1 cellular context compared by ENCODE assay signal in the genomic region with DNA sequence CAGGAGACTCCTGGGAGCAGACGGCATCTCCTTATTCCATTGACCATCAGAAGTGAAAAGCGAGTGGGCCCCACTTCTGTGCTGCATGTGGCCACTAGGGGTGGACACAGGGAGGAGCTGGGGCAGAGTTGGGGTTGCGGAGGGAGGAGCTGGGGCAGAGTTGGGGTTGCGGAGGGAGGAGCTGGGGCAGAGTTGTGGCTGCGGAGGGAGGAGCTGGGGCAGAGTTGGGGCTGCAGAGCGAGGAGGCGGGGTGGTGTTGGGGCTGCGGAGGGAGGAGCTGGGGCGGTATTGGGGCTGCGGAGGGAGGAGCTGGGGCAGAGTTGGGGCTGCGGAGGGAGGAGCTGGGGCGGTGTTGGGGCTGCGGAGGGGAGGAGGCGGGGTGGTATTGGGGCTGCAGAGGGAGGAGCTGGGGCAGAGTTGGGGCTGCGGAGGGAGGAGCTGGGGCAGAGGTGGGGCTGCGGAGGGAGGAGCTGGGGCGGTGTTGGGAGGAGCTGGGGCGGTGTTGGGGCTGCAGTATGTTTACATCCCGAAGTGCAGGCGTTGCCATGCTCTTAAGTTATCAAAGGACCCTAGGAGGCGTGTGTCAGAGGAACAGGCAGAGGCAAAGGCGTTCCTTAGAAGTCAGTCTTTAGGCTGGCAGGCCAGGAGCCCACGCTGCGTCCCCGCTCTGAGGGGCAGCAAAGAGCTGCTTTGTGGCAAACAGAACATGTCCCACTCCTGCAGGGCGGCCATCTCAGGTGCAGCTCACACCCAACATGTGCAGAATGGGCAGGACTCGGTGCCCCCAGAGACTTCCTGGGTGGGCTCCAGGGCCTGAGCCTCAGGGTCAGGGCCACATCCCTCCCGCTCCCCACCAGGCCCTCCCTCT.
TF ChIP-seq lines count a peak whose summit lies in the region.

No MANE protein-coding gene starts in this region.

TF ChIP-seq in GM23338, 12 proteins besides CTCF, POLR2A, EP300 and RAD21 (continued from another document):
- no peak for TF ChIP-seq NANOG (IDR thresholded peaks at IDR 0.05; ENCODE audit: borderline replicate concordance)
- TF ChIP-seq, protein P1, sequence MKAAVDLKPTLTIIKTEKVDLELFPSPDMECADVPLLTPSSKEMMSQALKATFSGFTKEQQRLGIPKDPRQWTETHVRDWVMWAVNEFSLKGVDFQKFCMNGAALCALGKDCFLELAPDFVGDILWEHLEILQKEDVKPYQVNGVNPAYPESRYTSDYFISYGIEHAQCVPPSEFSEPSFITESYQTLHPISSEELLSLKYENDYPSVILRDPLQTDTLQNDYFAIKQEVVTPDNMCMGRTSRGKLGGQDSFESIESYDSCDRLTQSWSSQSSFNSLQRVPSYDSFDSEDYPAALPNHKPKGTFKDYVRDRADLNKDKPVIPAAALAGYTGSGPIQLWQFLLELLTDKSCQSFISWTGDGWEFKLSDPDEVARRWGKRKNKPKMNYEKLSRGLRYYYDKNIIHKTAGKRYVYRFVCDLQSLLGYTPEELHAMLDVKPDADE (IDR thresholded peaks at IDR 0.05) = no peak
- no peak for TF ChIP-seq ZNF114 (CRISPR knock-in tag; IDR thresholded peaks at IDR 0.05)
- TF ChIP-seq, protein P2, sequence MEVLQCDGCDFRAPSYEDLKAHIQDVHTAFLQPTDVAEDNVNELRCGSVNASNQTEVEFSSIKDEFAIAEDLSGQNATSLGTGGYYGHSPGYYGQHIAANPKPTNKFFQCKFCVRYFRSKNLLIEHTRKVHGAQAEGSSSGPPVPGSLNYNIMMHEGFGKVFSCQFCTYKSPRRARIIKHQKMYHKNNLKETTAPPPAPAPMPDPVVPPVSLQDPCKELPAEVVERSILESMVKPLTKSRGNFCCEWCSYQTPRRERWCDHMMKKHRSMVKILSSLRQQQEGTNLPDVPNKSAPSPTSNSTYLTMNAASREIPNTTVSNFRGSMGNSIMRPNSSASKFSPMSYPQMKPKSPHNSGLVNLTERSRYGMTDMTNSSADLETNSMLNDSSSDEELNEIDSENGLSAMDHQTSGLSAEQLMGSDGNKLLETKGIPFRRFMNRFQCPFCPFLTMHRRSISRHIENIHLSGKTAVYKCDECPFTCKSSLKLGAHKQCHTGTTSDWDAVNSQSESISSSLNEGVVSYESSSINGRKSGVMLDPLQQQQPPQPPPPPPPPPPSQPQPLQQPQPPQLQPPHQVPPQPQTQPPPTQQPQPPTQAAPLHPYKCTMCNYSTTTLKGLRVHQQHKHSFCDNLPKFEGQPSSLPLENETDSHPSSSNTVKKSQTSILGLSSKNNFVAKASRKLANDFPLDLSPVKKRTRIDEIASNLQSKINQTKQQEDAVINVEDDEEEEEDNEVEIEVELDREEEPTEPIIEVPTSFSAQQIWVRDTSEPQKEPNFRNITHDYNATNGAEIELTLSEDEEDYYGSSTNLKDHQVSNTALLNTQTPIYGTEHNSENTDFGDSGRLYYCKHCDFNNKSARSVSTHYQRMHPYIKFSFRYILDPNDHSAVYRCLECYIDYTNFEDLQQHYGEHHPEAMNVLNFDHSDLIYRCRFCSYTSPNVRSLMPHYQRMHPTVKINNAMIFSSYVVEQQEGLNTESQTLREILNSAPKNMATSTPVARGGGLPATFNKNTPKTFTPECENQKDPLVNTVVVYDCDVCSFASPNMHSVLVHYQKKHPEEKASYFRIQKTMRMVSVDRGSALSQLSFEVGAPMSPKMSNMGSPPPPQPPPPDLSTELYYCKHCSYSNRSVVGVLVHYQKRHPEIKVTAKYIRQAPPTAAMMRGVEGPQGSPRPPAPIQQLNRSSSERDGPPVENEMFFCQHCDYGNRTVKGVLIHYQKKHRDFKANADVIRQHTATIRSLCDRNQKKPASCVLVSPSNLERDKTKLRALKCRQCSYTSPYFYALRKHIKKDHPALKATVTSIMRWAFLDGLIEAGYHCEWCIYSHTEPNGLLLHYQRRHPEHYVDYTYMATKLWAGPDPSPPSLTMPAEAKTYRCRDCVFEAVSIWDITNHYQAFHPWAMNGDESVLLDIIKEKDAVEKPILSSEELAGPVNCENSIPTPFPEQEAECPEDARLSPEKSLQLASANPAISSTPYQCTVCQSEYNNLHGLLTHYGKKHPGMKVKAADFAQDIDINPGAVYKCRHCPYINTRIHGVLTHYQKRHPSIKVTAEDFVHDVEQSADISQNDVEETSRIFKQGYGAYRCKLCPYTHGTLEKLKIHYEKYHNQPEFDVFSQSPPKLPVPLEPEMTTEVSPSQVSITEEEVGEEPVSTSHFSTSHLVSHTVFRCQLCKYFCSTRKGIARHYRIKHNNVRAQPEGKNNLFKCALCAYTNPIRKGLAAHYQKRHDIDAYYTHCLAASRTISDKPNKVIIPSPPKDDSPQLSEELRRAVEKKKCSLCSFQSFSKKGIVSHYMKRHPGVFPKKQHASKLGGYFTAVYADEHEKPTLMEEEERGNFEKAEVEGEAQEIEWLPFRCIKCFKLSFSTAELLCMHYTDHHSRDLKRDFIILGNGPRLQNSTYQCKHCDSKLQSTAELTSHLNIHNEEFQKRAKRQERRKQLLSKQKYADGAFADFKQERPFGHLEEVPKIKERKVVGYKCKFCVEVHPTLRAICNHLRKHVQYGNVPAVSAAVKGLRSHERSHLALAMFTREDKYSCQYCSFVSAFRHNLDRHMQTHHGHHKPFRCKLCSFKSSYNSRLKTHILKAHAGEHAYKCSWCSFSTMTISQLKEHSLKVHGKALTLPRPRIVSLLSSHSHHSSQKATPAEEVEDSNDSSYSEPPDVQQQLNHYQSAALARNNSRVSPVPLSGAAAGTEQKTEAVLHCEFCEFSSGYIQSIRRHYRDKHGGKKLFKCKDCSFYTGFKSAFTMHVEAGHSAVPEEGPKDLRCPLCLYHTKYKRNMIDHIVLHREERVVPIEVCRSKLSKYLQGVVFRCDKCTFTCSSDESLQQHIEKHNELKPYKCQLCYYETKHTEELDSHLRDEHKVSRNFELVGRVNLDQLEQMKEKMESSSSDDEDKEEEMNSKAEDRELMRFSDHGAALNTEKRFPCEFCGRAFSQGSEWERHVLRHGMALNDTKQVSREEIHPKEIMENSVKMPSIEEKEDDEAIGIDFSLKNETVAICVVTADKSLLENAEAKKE (CRISPR knock-in tag; IDR thresholded peaks at IDR 0.05) = no peak
- TF ChIP-seq POLR2AphosphoS5 (IDR thresholded peaks at IDR 0.05; ENCODE audit: low read depth) = no peak
- TF ChIP-seq ZNF331 (CRISPR knock-in tag; IDR thresholded peaks at IDR 0.05; ENCODE audit: low read depth) = no peak
- TF ChIP-seq CREB1 (CRISPR knock-in tag; IDR thresholded peaks at IDR 0.05; ENCODE audit: low read depth) = no peak
- TF ChIP-seq STAT1 (IDR thresholded peaks at IDR 0.05; ENCODE audit: unreplicated experiment) = no peak
- no peak for TF ChIP-seq EZH2phosphoT487 (IDR thresholded peaks at IDR 0.05; ENCODE audit: unreplicated experiment)
- no peak for TF ChIP-seq EZH2 (IDR thresholded peaks at IDR 0.05; ENCODE audit: low read depth, unreplicated experiment)
